18 cellular contexts compared by ENCODE assay signal in genomic region chrX:19585370-19586082, GRCh38.
DNase-seq lines count a peak whose midpoint lies in the region; ATAC-seq and TF ChIP-seq lines count a peak whose summit lies in the region.
"Had no signal": no experiment of that assay in that cellular context is flagged by ENCODE, and none has a peak within 500 bp of the region (broad histone marks: within the 10 kb centered on the region; RNA-seq: fewer than 3 reads in every experiment).

No MANE protein-coding gene starts in this region.

- H2AFZ ChIP-seq in GM23338: no peak overlapping the region

- peaks cover 28% of the 10 kb centered on the region for H3K4me1 Mint-ChIP-seq in GM23338
- H3K4me1 Mint-ChIP-seq in WTC11: peaks cover 32% of the 10 kb centered on the region
- H3K4me1 Mint-ChIP-seq in stimulated activated effector memory CD8-positive, alpha-beta T cell treated with anti-CD3 and anti-CD28 coated beads, Interleukin-12 subunit alpha, Interleukin-12 subunit beta, amount 100 ng/mL, for 72 hours: peaks cover 16% of the 10 kb centered on the region
- H3K4me1 Mint-ChIP-seq: IgD-negative memory B cell had no signal

- H3K9me3 ChIP-seq in psoas muscle: no peaks in the 10 kb centered on the region
- H3K9me3 ChIP-seq: Caco-2, HAP-1 had no signal

- H4K20me1 ChIP-seq in GM23338 (replicated peaks; ENCODE audit: insufficient read depth): no peaks in the 10 kb centered on the region

- TF ChIP-seq CTCF in GM23338 (conservative IDR thresholded peaks at IDR 0.05; ENCODE audit: low read depth in 2 of 2) (no peak), WTC11 (IDR thresholded peaks at IDR 0.05) (no peak), psoas muscle (IDR thresholded peaks at IDR 0.05) (no peak)

- H3K27me3 Mint-ChIP-seq in GM23338 (ENCODE audit: insufficient read depth, low read depth, poor library complexity) (peaks cover 11% of the 10 kb centered on the region), WTC11 (ENCODE audit: low read depth) (no peaks in the 10 kb centered on the region)
- H3K27me3 Mint-ChIP-seq: CD4-positive, CD25-positive, alpha-beta regulatory T cell; IgD-negative memory B cell had no signal

- intact Hi-C loops in psoas muscle (cut with DNase I): no loop called here

- no peaks in the 10 kb centered on the region for H3K79me2 ChIP-seq in GM23338 (replicated peaks; ENCODE audit: insufficient read depth)

- H3K36me3 Mint-ChIP-seq in GM23338 (ENCODE audit: low read depth): peaks cover 7% of the 10 kb centered on the region
- H3K36me3 Mint-ChIP-seq in WTC11: no peaks in the 10 kb centered on the region
- peaks cover 77% of the 10 kb centered on the region for H3K36me3 Mint-ChIP-seq in stimulated activated effector memory CD8-positive, alpha-beta T cell treated with anti-CD3 and anti-CD28 coated beads, Interleukin-12 subunit alpha, Interleukin-12 subunit beta, amount 100 ng/mL, for 72 hours

- H3K27ac ChIP-seq in GM23338 (ENCODE audit: low read depth) (no peak overlapping the region), psoas muscle (no peak overlapping the region)

- WGBS in psoas muscle, 3 donors: 75 to 85% (median 84%) methylated on average over 11 to 12 of the region's 12 CpGs

- peak; percentile 17 for DNase-seq in GM23338 (ENCODE audit: low spot score)
- no peak for DNase-seq in WTC11 (ENCODE audit: low spot score)
- DNase-seq in islet precursor cell: peak; percentile 70
- DNase-seq in stimulated activated effector memory CD8-positive, alpha-beta T cell treated with anti-CD3 and anti-CD28 coated beads, Interleukin-12 subunit alpha, Interleukin-12 subunit beta, amount 100 ng/mL, for 72 hours (ENCODE audit: low spot score in 2 of 2): no peak
- no peak for DNase-seq in psoas muscle
- DNase-seq: Caco-2; CD4-positive, CD25-positive, alpha-beta regulatory T cell; Kasumi-1; NCI-H1105 treated with DMSO at 0.1 percent for 48 hours; NCI-H1694 treated with DMSO at 0.1 percent for 48 hours; NCI-H2107; NCI-H226; NCI-H526 treated with DMSO at 0.1 percent for 48 hours; SHP77 had no signal

- H3K4me3 ChIP-seq in GM23338 (no peak overlapping the region), psoas muscle (no peak overlapping the region)
- H3K4me3 ChIP-seq: HAP-1 had no signal

- no peaks in the 10 kb centered on the region for H3F3A ChIP-seq in GM23338 (replicated peaks; ENCODE audit: low read depth)

- POLR2A ChIA-PET in WTC11 (lab: Charles Lee): no interaction called here

- H3K27me3 ChIP-seq in GM23338 (ENCODE audit: insufficient read depth): no peaks in the 10 kb centered on the region
- no peaks in the 10 kb centered on the region for H3K27me3 ChIP-seq in psoas muscle (ENCODE audit: insufficient read depth in 3 of 3, low read length in 2 of 3)

- H3K27ac Mint-ChIP-seq in GM23338 (no peak overlapping the region), WTC11 (no peak overlapping the region)
- H3K27ac Mint-ChIP-seq in stimulated activated effector memory CD8-positive, alpha-beta T cell treated with anti-CD3 and anti-CD28 coated beads, Interleukin-12 subunit alpha, Interleukin-12 subunit beta, amount 100 ng/mL, for 72 hours: peak overlapping the region; percentile 64

- CTCF ChIA-PET in WTC11 (lab: Charles Lee): no interaction called here

- H3K4me2 ChIP-seq in GM23338: no peak overlapping the region

- H3K4me3 Mint-ChIP-seq in GM23338: no peak overlapping the region
- no peak overlapping the region for H3K4me3 Mint-ChIP-seq in WTC11
- no peak overlapping the region for H3K4me3 Mint-ChIP-seq in stimulated activated effector memory CD8-positive, alpha-beta T cell treated with anti-CD3 and anti-CD28 coated beads, Interleukin-12 subunit alpha, Interleukin-12 subunit beta, amount 100 ng/mL, for 72 hours
- H3K4me3 Mint-ChIP-seq: CD4-positive, CD25-positive, alpha-beta regulatory T cell; IgD-negative memory B cell had no signal

- H3K9me2 ChIP-seq in GM23338 (ENCODE audit: insufficient read depth): no peaks in the 10 kb centered on the region

- no peaks in the 10 kb centered on the region; the same call in 1 of the 2 replicates for H3K4me1 ChIP-seq in GM23338 (ENCODE audit: insufficient read depth)
- H3K4me1 ChIP-seq in psoas muscle: no peaks in the 10 kb centered on the region
- H3K4me1 ChIP-seq: Caco-2 had no signal

- H3K36me3 ChIP-seq in GM23338 (ENCODE audit: insufficient read depth) (no peaks in the 10 kb centered on the region), psoas muscle (ENCODE audit: insufficient read depth in 1 of 2, low read depth in 1 of 2) (no peaks in the 10 kb centered on the region)

- H3K9me3 Mint-ChIP-seq in GM23338 (no peaks in the 10 kb centered on the region; the same call in 2 of the 3 replicates), WTC11 (no peaks in the 10 kb centered on the region)
- no peaks in the 10 kb centered on the region for H3K9me3 Mint-ChIP-seq in stimulated activated effector memory CD8-positive, alpha-beta T cell treated with anti-CD3 and anti-CD28 coated beads, Interleukin-12 subunit alpha, Interleukin-12 subunit beta, amount 100 ng/mL, for 72 hours
- H3K9me3 Mint-ChIP-seq: CD4-positive, CD25-positive, alpha-beta regulatory T cell; IgD-negative memory B cell had no signal

- ATAC-seq in GM23338 (peak; percentile 80), WTC11 (peak; percentile 71), GM18870 (IDR thresholded peaks at IDR 0.05; ENCODE audit: unreplicated experiment) (no peak), psoas muscle (no peak), HG03135 (IDR thresholded peaks at IDR 0.05; ENCODE audit: unreplicated experiment) (no peak)
- no peak for ATAC-seq in stimulated activated effector memory CD8-positive, alpha-beta T cell treated with anti-CD3 and anti-CD28 coated beads, Interleukin-12 subunit alpha, Interleukin-12 subunit beta, amount 100 ng/mL, for 72 hours

TF ChIP-seq in GM23338, 12 proteins besides CTCF, POLR2A, EP300 and RAD21 (continues in another document):
- TF ChIP-seq EZH2phosphoT487 (IDR thresholded peaks at IDR 0.05; ENCODE audit: unreplicated experiment) (no peak), ETS1 (IDR thresholded peaks at IDR 0.05) (no peak), ZNF114 (CRISPR knock-in tag; IDR thresholded peaks at IDR 0.05) (no peak), JUNB (IDR thresholded peaks at IDR 0.05; ENCODE audit: unreplicated experiment) (no peak), NANOG (IDR thresholded peaks at IDR 0.05; ENCODE audit: borderline replicate concordance) (no peak), POLR2AphosphoS5 (IDR thresholded peaks at IDR 0.05; ENCODE audit: low read depth) (no peak)

TF ChIP-seq in WTC11, 78 proteins besides CTCF, POLR2A, EP300 and RAD21 (continues in another document):
- TF ChIP-seq HMGA2 (CRISPR knock-in tag; IDR thresholded peaks at IDR 0.05) (no peak), TEAD1 (CRISPR knock-in tag; IDR thresholded peaks at IDR 0.05) (no peak), SP1 (CRISPR knock-in tag; conservative IDR thresholded peaks at IDR 0.05) (no peak), ZNF416 (CRISPR knock-in tag; IDR thresholded peaks at IDR 0.05) (no peak), SMAD4 (CRISPR knock-in tag; IDR thresholded peaks at IDR 0.05) (no peak), STAT6 (CRISPR knock-in tag; conservative IDR thresholded peaks at IDR 0.05; ENCODE audit: low read depth) (no peak), ZNF671 (CRISPR knock-in tag; IDR thresholded peaks at IDR 0.05) (no peak), NR3C1 (CRISPR knock-in tag; conservative IDR thresholded peaks at IDR 0.05; ENCODE audit: low read depth) (no peak), ETV6 (CRISPR knock-in tag; IDR thresholded peaks at IDR 0.05) (no peak), MYBL2 (CRISPR knock-in tag; IDR thresholded peaks at IDR 0.05) (no peak), NR1H2 (CRISPR knock-in tag; IDR thresholded peaks at IDR 0.05) (no peak), CBFB (CRISPR knock-in tag; IDR thresholded peaks at IDR 0.05; ENCODE audit: low read depth) (no peak), ZSCAN18 (CRISPR knock-in tag; IDR thresholded peaks at IDR 0.05) (no peak), NFE2L1 (CRISPR knock-in tag; IDR thresholded peaks at IDR 0.05) (no peak), E2F1 (CRISPR knock-in tag; IDR thresholded peaks at IDR 0.05) (no peak)

Comparison
In these comparisons a context has a peak if more than half of its experiments do, and no peak if none do; other contexts are left out.
1. ATAC-seq: peak in GM23338 (single experiment) and WTC11 (single experiment); none in stimulated activated effector memory CD8-positive, alpha-beta T cell treated with anti-CD3 and anti-CD28 coated beads, Interleukin-12 subunit alpha, Interleukin-12 subunit beta, amount 100 ng/mL, for 72 hours (single experiment), GM18870 (single experiment), psoas muscle (0 of 4) and HG03135 (single experiment).
2. DNase-seq: peak in GM23338 (single experiment) and islet precursor cell (single experiment); none in WTC11 (single experiment), stimulated activated effector memory CD8-positive, alpha-beta T cell treated with anti-CD3 and anti-CD28 coated beads, Interleukin-12 subunit alpha, Interleukin-12 subunit beta, amount 100 ng/mL, for 72 hours (0 of 2) and psoas muscle (0 of 2).